24 cellular contexts compared by ENCODE assay signal in the genomic region with DNA sequence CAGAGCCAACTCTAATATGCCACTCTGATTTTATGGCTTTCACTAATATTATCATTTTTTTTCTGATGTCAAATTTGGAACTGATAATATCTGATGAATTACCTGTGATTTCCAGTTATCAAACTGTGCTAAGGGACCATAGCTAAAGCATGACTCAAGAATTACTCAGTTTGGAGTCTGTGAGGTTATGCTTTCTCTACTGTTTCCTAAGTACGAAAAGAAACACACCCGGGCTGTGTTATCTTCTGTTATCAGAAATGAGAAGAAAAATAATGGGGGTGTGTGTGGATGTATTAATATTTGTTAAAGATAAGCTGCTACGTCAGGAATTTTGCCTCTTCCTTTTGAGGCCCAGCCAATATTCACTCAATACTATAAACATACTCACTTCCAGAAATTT.
DNase-seq lines count a peak whose midpoint lies in the region; ATAC-seq and TF ChIP-seq lines count a peak whose summit lies in the region.
"Had no signal": no experiment of that assay in that cellular context is flagged by ENCODE, and none has a peak within 500 bp of the region (broad histone marks: within the 10 kb centered on the region; RNA-seq: fewer than 3 reads in every experiment).

No MANE protein-coding gene starts in this region.

- H3K27ac Mint-ChIP-seq in neural progenitor cell = no peak overlapping the region
- H3K27ac Mint-ChIP-seq: CD4-positive, alpha-beta T cell; HFFc6 had no signal

- no peaks in the 10 kb centered on the region for H3K79me2 ChIP-seq in neural progenitor cell (ENCODE audit: low read depth)

- no peaks in the 10 kb centered on the region for H3K27me3 Mint-ChIP-seq in neural progenitor cell (ENCODE audit: insufficient read depth, low read depth)
- H3K27me3 Mint-ChIP-seq: CD4-positive, alpha-beta T cell had no signal

- H2AFZ ChIP-seq in neural progenitor cell (replicated peaks) = peak overlapping the region; percentile 80

- no peak overlapping the region for H3K4me3 ChIP-seq in neural progenitor cell
- H3K4me3 ChIP-seq: BLaER1 treated with 17β-estradiol and CSF1 and Interleukin-3, amounts not matched to agents 10 nM and 100 nM; HAP-1; K562; SJCRH30 had no signal

- H3K9ac ChIP-seq in neural progenitor cell = no peak overlapping the region
- H3K9ac ChIP-seq: BLaER1 treated with 17β-estradiol and CSF1 and Interleukin-3, amounts not matched to agents 10 nM and 100 nM had no signal

- no peaks in the 10 kb centered on the region for H3K9me3 ChIP-seq in neural progenitor cell (ENCODE audit: low read depth)
- H3K9me3 ChIP-seq: BLaER1 treated with 17β-estradiol and CSF1 and Interleukin-3, amounts not matched to agents 10 nM and 100 nM; HAP-1; SJCRH30 had no signal

- H3K4me1 Mint-ChIP-seq in neural progenitor cell = peaks cover 7% of the 10 kb centered on the region

- no peaks in the 10 kb centered on the region for H3K36me3 Mint-ChIP-seq in neural progenitor cell

- ATAC-seq in GM21526 (IDR thresholded peaks at IDR 0.05; ENCODE audit: low FRiP score, unreplicated experiment) = no peak
- ATAC-seq: HepG2, K562 had no signal

- H3K4me3 Mint-ChIP-seq in neural progenitor cell = no peak overlapping the region
- H3K4me3 Mint-ChIP-seq: CD4-positive, alpha-beta T cell; HFFc6 had no signal

- no peaks in the 10 kb centered on the region for H3K27me3 ChIP-seq in neural progenitor cell
- H3K27me3 ChIP-seq: BLaER1 treated with 17β-estradiol and CSF1 and Interleukin-3, amounts not matched to agents 10 nM and 100 nM; SJCRH30 had no signal

- DNase-seq in AG08396 (ENCODE audit: low spot score) (peak; percentile 2), NCI-H226 (peak; percentile 87), dermis blood vessel endothelial cell (peak; percentile 49), neural progenitor cell (ENCODE audit: low spot score) (no peak), HUDEP-2 (lab: John Stamatoyannopoulos, UW; ENCODE audit: unreplicated experiment in 76 of 76) (no peak), cerebellar cortex (ENCODE audit: low spot score) (no peak), NCI-H1048 (lab: John Stamatoyannopoulos, UW) (no peak)
- DNase-seq: AML-193; CD4-positive, alpha-beta T cell; GOT3; HFFc6; Kasumi-1; NCI-H1105; NCI-H1436 treated with DMSO at 0.1 percent for 48 hours; NCI-H187 treated with DMSO at 0.1 percent for 48 hours; NCI-H2171 treated with DMSO at 0.1 percent for 48 hours; NCI-H524; NCI-H774; SJCRH30 had no signal

- no peak overlapping the region for H3K4me2 ChIP-seq in neural progenitor cell

- peaks cover 11% of the 10 kb centered on the region for H3K4me1 ChIP-seq in neural progenitor cell
- H3K4me1 ChIP-seq: SJCRH30 had no signal

- no peaks in the 10 kb centered on the region for H3K36me3 ChIP-seq in neural progenitor cell
- H3K36me3 ChIP-seq: BLaER1 treated with 17β-estradiol and CSF1 and Interleukin-3, amounts not matched to agents 10 nM and 100 nM; HAP-1; SJCRH30 had no signal

- no peak for TF ChIP-seq CTCF in neural progenitor cell (IDR thresholded peaks at IDR 0.05)

- no peaks in the 10 kb centered on the region for H4K20me1 ChIP-seq in neural progenitor cell (ENCODE audit: low read depth)
- H4K20me1 ChIP-seq: BLaER1 treated with 17β-estradiol and CSF1 and Interleukin-3, amounts not matched to agents 10 nM and 100 nM had no signal

- no peaks in the 10 kb centered on the region for H3F3A ChIP-seq in neural progenitor cell (ENCODE audit: low read depth)

- no peak overlapping the region for H3K27ac ChIP-seq in neural progenitor cell
- H3K27ac ChIP-seq: BLaER1 treated with 17β-estradiol and CSF1 and Interleukin-3, amounts not matched to agents 10 nM and 100 nM; SJCRH30 had no signal

- H3K9me3 Mint-ChIP-seq in neural progenitor cell = no peaks in the 10 kb centered on the region

Comparison
In these comparisons a context has a peak if more than half of its experiments do, and no peak if none do; other contexts are left out.
1. DNase-seq: peak in AG08396 (single experiment), NCI-H226 (single experiment) and dermis blood vessel endothelial cell (single experiment); none in neural progenitor cell (single experiment), HUDEP-2 (0 of 76), cerebellar cortex (single experiment) and NCI-H1048 (single experiment).